In the genomic region with DNA sequence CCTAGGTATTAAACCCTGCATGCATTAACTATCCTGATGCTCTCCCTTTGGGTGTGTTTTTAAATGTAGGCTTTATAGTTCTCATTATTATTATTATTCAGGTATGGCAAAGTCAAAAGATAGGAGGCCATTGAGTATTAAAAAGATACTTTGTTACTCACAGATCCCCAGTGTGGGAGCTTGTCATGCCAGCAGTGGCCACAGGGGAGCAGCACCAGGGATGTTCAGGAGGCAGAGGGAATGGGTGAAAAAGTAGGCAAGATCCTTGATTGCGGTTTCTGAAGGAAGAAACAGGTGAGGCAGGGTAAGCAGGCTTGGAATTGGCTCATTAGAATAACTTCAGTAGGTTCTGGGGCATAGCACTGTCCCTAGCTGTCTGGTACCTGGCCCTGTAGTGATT, we compare ENCODE assay signal across 10 cellular contexts.
DNase-seq lines count a peak whose midpoint lies in the region; ATAC-seq, FAIRE-seq and TF ChIP-seq lines count a peak whose summit lies in the region.
"Had no signal": no experiment of that assay in that cellular context is flagged by ENCODE, and none has a peak within 500 bp of the region (broad histone marks: within the 10 kb centered on the region; RNA-seq: fewer than 3 reads in every experiment).

No MANE protein-coding gene starts in this region.

- RAD21 ChIA-PET in HCT116 (lab: Charles Lee; ENCODE audit: low non-redundant PET in 1 of 2, low total read pairs in 2 of 2, uncharacterized antibody in 2 of 2, unreplicated experiment in 2 of 2) = no interaction called here

- no peak overlapping the region for H3K27ac ChIP-seq in HCT116 (ENCODE audit: low read depth, low read length)
- H3K27ac ChIP-seq in astrocyte (ENCODE audit: low read depth, low read length) = no peak overlapping the region
- no peak overlapping the region for H3K27ac ChIP-seq in right lobe of liver
- H3K27ac ChIP-seq in dorsolateral prefrontal cortex = no peak overlapping the region
- H3K27ac ChIP-seq: gastroesophageal sphincter, SJCRH30 had no signal

- no peaks in the 10 kb centered on the region for H3K36me3 Mint-ChIP-seq in Calu3 (ENCODE audit: insufficient read depth, unreplicated experiment)
- no peaks in the 10 kb centered on the region for H3K36me3 Mint-ChIP-seq in astrocyte (ENCODE audit: low read depth, unreplicated experiment)

- TF ChIP-seq POLR2A in HCT116 (IDR thresholded peaks at IDR 0.05; ENCODE audit: borderline replicate concordance, extremely low read depth, insufficient read depth, insufficient read length) = no peak
- TF ChIP-seq POLR2A in right lobe of liver (IDR thresholded peaks at IDR 0.05) = no peak

- H3K9me3 Mint-ChIP-seq in Calu3 (ENCODE audit: low read depth, unreplicated experiment) = peaks cover 3% of the 10 kb centered on the region
- peaks cover 2% of the 10 kb centered on the region for H3K9me3 Mint-ChIP-seq in astrocyte (ENCODE audit: unreplicated experiment)

- H3K4me3 Mint-ChIP-seq in Calu3 (ENCODE audit: low read depth, unreplicated experiment) = no peak overlapping the region
- H3K4me3 Mint-ChIP-seq in astrocyte (ENCODE audit: unreplicated experiment) = no peak overlapping the region
- H3K4me3 Mint-ChIP-seq: activated CD8-positive, alpha-beta T cell treated with anti-CD3 and anti-CD28 coated beads, Interleukin-2, amount 10 ng/mL, durations not matched to agents 7 days and 5 days had no signal

- H3K9me2 ChIP-seq in HCT116 (ENCODE audit: insufficient read depth) = no peaks in the 10 kb centered on the region

- H3K27me3 Mint-ChIP-seq in Calu3 (ENCODE audit: unreplicated experiment) (peaks cover 29% of the 10 kb centered on the region), astrocyte (ENCODE audit: low read depth, unreplicated experiment) (peaks cover 23% of the 10 kb centered on the region)

- TF ChIP-seq RAD21 in HCT116 (IDR thresholded peaks at IDR 0.05; ENCODE audit: low read depth) = peak; percentile 34; the same call in 1 of the 2 replicates

- H2AFZ ChIP-seq in HCT116 (ENCODE audit: low read depth, low read length, poor library complexity, severe bottlenecking) (no peak overlapping the region), astrocyte (ENCODE audit: low read depth, low read length) (no peak overlapping the region)

- no peak for FAIRE-seq in astrocyte (lab: Jason Lieb, UNC)

- H3K79me2 ChIP-seq in HCT116 (ENCODE audit: insufficient read depth, low read length) (no peaks in the 10 kb centered on the region), astrocyte (ENCODE audit: insufficient read depth, low read length) (no peaks in the 10 kb centered on the region)

- H3K4me1 ChIP-seq in HCT116 (ENCODE audit: control insufficient read depth in 1 of 2, insufficient read depth in 2 of 2, low read length in 2 of 2) = no peaks in the 10 kb centered on the region
- H3K4me1 ChIP-seq in astrocyte (ENCODE audit: insufficient read depth, low read length) = no peaks in the 10 kb centered on the region
- no peaks in the 10 kb centered on the region for H3K4me1 ChIP-seq in right lobe of liver
- H3K4me1 ChIP-seq: gastroesophageal sphincter, SJCRH30 had no signal

- 73% methylated on average over 1 of the region's 1 CpG for WGBS in right lobe of liver (ENCODE audit: insufficient coverage, low coverage, low lambda C conversion rate, missing lambda C conversion rate)

- H3K9ac ChIP-seq in HCT116 (ENCODE audit: low read length) = no peak overlapping the region
- no peak overlapping the region for H3K9ac ChIP-seq in astrocyte (ENCODE audit: low read length)

- no peaks in the 10 kb centered on the region for H3K36me3 ChIP-seq in HCT116 (ENCODE audit: control insufficient read depth in 1 of 2, insufficient read depth in 2 of 2, low read length in 2 of 2)
- H3K36me3 ChIP-seq in astrocyte (ENCODE audit: insufficient read depth, low read length) = no peaks in the 10 kb centered on the region
- no peaks in the 10 kb centered on the region for H3K36me3 ChIP-seq in right lobe of liver
- H3K36me3 ChIP-seq: gastroesophageal sphincter, SJCRH30 had no signal

- H3K4me1 Mint-ChIP-seq in Calu3 (ENCODE audit: low read depth, unreplicated experiment) = no peaks in the 10 kb centered on the region
- H3K4me1 Mint-ChIP-seq in astrocyte (ENCODE audit: low read depth, unreplicated experiment) = no peaks in the 10 kb centered on the region

- BruUV-seq in Calu3 (replicated peaks; lab: Mats Ljungman, UMichigan) (no TSS peak), HCT116 (replicated peaks; lab: Mats Ljungman, UMichigan) (no TSS peak)

- POLR2A ChIA-PET in HCT116 (lab: Charles Lee) = no interaction called here

- TF ChIP-seq CTCF in Calu3 (IDR thresholded peaks at IDR 0.05; ENCODE audit: unreplicated experiment) (no peak), HCT116 (IDR thresholded peaks at IDR 0.05 in 2 of 3, conservative IDR thresholded peaks at IDR 0.05 in 1 of 3; ENCODE audit: borderline replicate concordance in 1 of 3, insufficient read depth in 1 of 3, low read depth in 2 of 3, low read length in 2 of 3) (peak in 2 of 3 experiments; percentile 70 to 83; a peak in 4 of 6 replicates), astrocyte (IDR thresholded peaks at IDR 0.05; ENCODE audit: insufficient read depth, low read depth, low read length) (peak; percentile 30), right lobe of liver (IDR thresholded peaks at IDR 0.05) (peak in 3 of 4 donors; percentile 18 to 30 (median 20)), dorsolateral prefrontal cortex (IDR thresholded peaks at IDR 0.05 in 54 of 56, conservative IDR thresholded peaks at IDR 0.05 in 2 of 56; ENCODE audit: low read depth in 1 of 56, partially characterized antibody in 56 of 56) (peak in 5 of 56 donors; percentile 10 to 26 (median 16))

- intact Hi-C loops in Calu3 (cut with micrococcal nuclease; ENCODE audit: unreplicated experiment) = no loop called here
- intact Hi-C loops in HCT116 (cut with micrococcal nuclease) = no loop called here
- intact Hi-C loops in right lobe of liver (cut with DNase I) = no loop called here
- intact Hi-C loops in dorsolateral prefrontal cortex (cut with DNase I) = no loop called here

- peak; percentile 19 for DNase-seq in Calu3
- DNase-seq in HCT116 (ENCODE audit: low read depth, low spot score) = no peak
- DNase-seq in astrocyte (ENCODE audit: low read depth) = no peak
- DNase-seq in right lobe of liver = no peak
- no peak for DNase-seq in dorsolateral prefrontal cortex
- DNase-seq in SHP77 (lab: John Stamatoyannopoulos, UW) = no peak
- DNase-seq in retina = no peak
- DNase-seq: activated CD8-positive, alpha-beta T cell treated with anti-CD3 and anti-CD28 coated beads, Interleukin-2, amount 10 ng/mL, durations not matched to agents 7 days and 5 days had no signal

- ATAC-seq in HCT116 = peak; percentile 78
- ATAC-seq in right lobe of liver = peak in 1 of 4 donors; percentile 26
- ATAC-seq: activated CD8-positive, alpha-beta T cell treated with anti-CD3 and anti-CD28 coated beads, Interleukin-2, amount 10 ng/mL, durations not matched to agents 7 days and 5 days; gastroesophageal sphincter had no signal

- H3K27ac Mint-ChIP-seq in Calu3 (ENCODE audit: unreplicated experiment) = no peak overlapping the region
- no peak overlapping the region for H3K27ac Mint-ChIP-seq in astrocyte (ENCODE audit: unreplicated experiment)
- H3K27ac Mint-ChIP-seq: activated CD8-positive, alpha-beta T cell treated with anti-CD3 and anti-CD28 coated beads, Interleukin-2, amount 10 ng/mL, durations not matched to agents 7 days and 5 days had no signal

- H3K4me2 ChIP-seq in HCT116 (ENCODE audit: low read length) (no peak overlapping the region), astrocyte (ENCODE audit: low read length) (no peak overlapping the region)

- H4K20me1 ChIP-seq in HCT116 (ENCODE audit: insufficient read depth) = no peaks in the 10 kb centered on the region
- H4K20me1 ChIP-seq in astrocyte (ENCODE audit: insufficient read depth, low read length) = no peaks in the 10 kb centered on the region

- no peak overlapping the region for H3K4me3 ChIP-seq in HCT116 (replicated peaks in 1 of 2; ENCODE audit: low read depth in 1 of 2, low read length in 2 of 2)
- no peak overlapping the region for H3K4me3 ChIP-seq in astrocyte (ENCODE audit: insufficient read depth, low read depth, low read length)
- no peak overlapping the region for H3K4me3 ChIP-seq in right lobe of liver
- no peak overlapping the region for H3K4me3 ChIP-seq in dorsolateral prefrontal cortex
- H3K4me3 ChIP-seq: gastroesophageal sphincter, SJCRH30 had no signal

- CTCF ChIA-PET in Calu3 (lab: Charles Lee) (no interaction called here), HCT116 (lab: Charles Lee) (interaction anchor here (0.5 to 1.5 kb wide), 9 partner anchors 9 to 814 kb away, joined by 3 to 12 read pairs (median 4); no protein-coding TSS in a partner anchor)

- H3K27me3 ChIP-seq in HCT116 (ENCODE audit: insufficient read depth, low read length) (no peaks in the 10 kb centered on the region), astrocyte (ENCODE audit: insufficient read depth, low read length) (peaks cover 2% of the 10 kb centered on the region), right lobe of liver (no peaks in the 10 kb centered on the region), dorsolateral prefrontal cortex (peaks cover 0 to 30% (median 0%) of the 10 kb centered on the region in 45 donors)
- H3K27me3 ChIP-seq: SJCRH30 had no signal

- H3K9me3 ChIP-seq in HCT116 (ENCODE audit: control insufficient read depth in 1 of 2, insufficient read depth in 1 of 2, low read depth in 1 of 2, low read length in 2 of 2) (no peaks in the 10 kb centered on the region), astrocyte (ENCODE audit: insufficient read depth, low read depth, low read length) (no peaks in the 10 kb centered on the region), right lobe of liver (no peaks in the 10 kb centered on the region)
- H3K9me3 ChIP-seq: gastroesophageal sphincter, SJCRH30 had no signal
